13 cellular contexts compared by ENCODE assay signal in genomic region chr13:44140146-44140545, GRCh38.
DNase-seq lines count a peak whose midpoint lies in the region; ATAC-seq and TF ChIP-seq lines count a peak whose summit lies in the region.
"Had no signal": no experiment of that assay in that cellular context is flagged by ENCODE, and none has a peak within 500 bp of the region (broad histone marks: within the 10 kb centered on the region; RNA-seq: fewer than 3 reads in every experiment).

No MANE protein-coding gene starts in this region.

- ATAC-seq in naive thymus-derived CD8-positive, alpha-beta T cell, result no peak
- ATAC-seq: left ventricle myocardium superior; naive thymus-derived CD4-positive, alpha-beta T cell had no signal

- peaks cover 14% of the 10 kb centered on the region for H3F3A ChIP-seq in neural progenitor cell (ENCODE audit: low read depth)

- CTCF ChIA-PET in HEK293 (lab: Yijun Ruan, JAX) (interaction anchor here (1.2 kb wide), 1 partner anchor 232 kb away, joined by 3 read pairs; no protein-coding TSS in a partner anchor), A673 (lab: Charles Lee) (interaction anchor here (0.6 kb wide), 1 partner anchor 297 kb away, joined by 3 read pairs; no protein-coding TSS in a partner anchor)

- POLR2A ChIA-PET in HEK293 (lab: Yijun Ruan, JAX) (interaction anchor here (2.0 kb wide), 1 partner anchor 297 kb away, joined by 11 read pairs; no protein-coding TSS in a partner anchor), A673 (lab: Charles Lee; ENCODE audit: low non-redundant PET) (no interaction called here)
- POLR2A ChIA-PET in naive thymus-derived CD8-positive, alpha-beta T cell (lab: Charles Lee), result interaction anchor here (0.5 kb wide), 1 partner anchor 295 kb away, joined by 5 read pairs; no protein-coding TSS in a partner anchor

- peak; percentile 51 for DNase-seq in NCI-H2029 (lab: John Stamatoyannopoulos, UW)
- DNase-seq in NCI-H774 (lab: John Stamatoyannopoulos, UW), result peak; percentile 73
- peak; percentile 76 for DNase-seq in neural progenitor cell (ENCODE audit: low spot score)
- DNase-seq in A673 (ENCODE audit: low spot score), result no peak
- no peak for DNase-seq in naive thymus-derived CD8-positive, alpha-beta T cell
- DNase-seq in NAMALWA (ENCODE audit: low spot score), result no peak
- DNase-seq: activated CD8-positive, alpha-beta memory T cell treated with anti-CD3 and anti-CD28 coated beads, Interleukin-2, amount 50 U/mL, for 4 hours; activated naive CD4-positive, alpha-beta T cell treated with Interleukin-2 at 50 U/mL for 16 hours; left ventricle myocardium superior; naive thymus-derived CD4-positive, alpha-beta T cell; retina had no signal

- no TSS peak for BruUV-seq in A673 (replicated peaks; lab: Mats Ljungman, UMichigan)

- H3K27ac Mint-ChIP-seq in neural progenitor cell, result peak overlapping the region; percentile 34
- no peak overlapping the region for H3K27ac Mint-ChIP-seq in naive thymus-derived CD8-positive, alpha-beta T cell

- no peak overlapping the region for H2AFZ ChIP-seq in neural progenitor cell (replicated peaks)

- intact Hi-C loops in A673 (cut with micrococcal nuclease; ENCODE audit: unreplicated experiment), result loop anchor here (5.0 kb wide), 1 partner anchor 297 kb away; no protein-coding TSS in a partner anchor

- no peaks in the 10 kb centered on the region for H3K9me3 Mint-ChIP-seq in neural progenitor cell
- no peaks in the 10 kb centered on the region for H3K9me3 Mint-ChIP-seq in naive thymus-derived CD8-positive, alpha-beta T cell
- H3K9me3 Mint-ChIP-seq: CD14-positive monocyte had no signal

- no peaks in the 10 kb centered on the region for H3K27me3 ChIP-seq in neural progenitor cell
- H3K27me3 ChIP-seq in A673 (replicated peaks; ENCODE audit: insufficient read depth, low read depth, low read length, poor library complexity), result no peaks in the 10 kb centered on the region

- H3K4me1 ChIP-seq in HEK293 (ENCODE audit: control insufficient read depth, insufficient read depth, low read length) (peaks cover 9% of the 10 kb centered on the region; the same call in 1 of the 2 replicates), neural progenitor cell (peaks cover 21% of the 10 kb centered on the region), A673 (ENCODE audit: insufficient read depth, low read length, poor library complexity, severe bottlenecking) (peaks cover 9% of the 10 kb centered on the region)

- H3K79me2 ChIP-seq in neural progenitor cell (ENCODE audit: low read depth), result no peaks in the 10 kb centered on the region

- H3K4me2 ChIP-seq in neural progenitor cell, result peak overlapping the region; percentile 83

- no peaks in the 10 kb centered on the region for H3K36me3 ChIP-seq in HEK293 (ENCODE audit: control insufficient read depth in 2 of 2, insufficient read depth in 1 of 2, low read length in 2 of 2)
- H3K36me3 ChIP-seq in neural progenitor cell, result no peaks in the 10 kb centered on the region
- no peaks in the 10 kb centered on the region for H3K36me3 ChIP-seq in A673 (ENCODE audit: insufficient read depth, low read length, poor library complexity, severe bottlenecking)

- H3K4me3 ChIP-seq in HEK293 (ENCODE audit: low read depth, low read length), result no peak overlapping the region
- H3K4me3 ChIP-seq in neural progenitor cell, result no peak overlapping the region
- H3K4me3 ChIP-seq in A673 (ENCODE audit: low read depth, low read length, poor library complexity, severe bottlenecking), result no peak overlapping the region

- H3K27me3 Mint-ChIP-seq in neural progenitor cell (ENCODE audit: insufficient read depth, low read depth), result no peaks in the 10 kb centered on the region
- H3K27me3 Mint-ChIP-seq in naive thymus-derived CD8-positive, alpha-beta T cell, result peaks cover 0 to 4% (median 0%) of the 10 kb centered on the region in 5 donors

- H3K36me3 Mint-ChIP-seq in neural progenitor cell, result no peaks in the 10 kb centered on the region
- H3K36me3 Mint-ChIP-seq in naive thymus-derived CD8-positive, alpha-beta T cell, result no peaks in the 10 kb centered on the region
- H3K36me3 Mint-ChIP-seq: CD14-positive monocyte; naive thymus-derived CD4-positive, alpha-beta T cell had no signal

- H3K9ac ChIP-seq in neural progenitor cell, result no peak overlapping the region

- H3K27ac ChIP-seq in HEK293 (ENCODE audit: extremely low read depth, low read depth, low read length), result no peak overlapping the region
- no peak overlapping the region for H3K27ac ChIP-seq in neural progenitor cell
- no peak overlapping the region for H3K27ac ChIP-seq in A673 (ENCODE audit: low read depth, low read length, poor library complexity, severe bottlenecking)

- no peak overlapping the region for H3K4me3 Mint-ChIP-seq in neural progenitor cell
- H3K4me3 Mint-ChIP-seq in naive thymus-derived CD8-positive, alpha-beta T cell, result peak overlapping the region in 1 of 10 donors; percentile 84

- TF ChIP-seq CTCF in HEK293 (tag by site-specific recombination; IDR thresholded peaks at IDR 0.05) (no peak), neural progenitor cell (IDR thresholded peaks at IDR 0.05) (no peak), A673 (conservative IDR thresholded peaks at IDR 0.05; ENCODE audit: low read depth, low read length) (no peak)

- no peaks in the 10 kb centered on the region for H3K9me3 ChIP-seq in HEK293 (ENCODE audit: control insufficient read depth, insufficient read depth, low read depth, low read length)
- H3K9me3 ChIP-seq in neural progenitor cell (ENCODE audit: low read depth), result no peaks in the 10 kb centered on the region
- no peaks in the 10 kb centered on the region for H3K9me3 ChIP-seq in A673 (ENCODE audit: low read depth, low read length, poor library complexity, severe bottlenecking)

- no peaks in the 10 kb centered on the region for H4K20me1 ChIP-seq in neural progenitor cell (ENCODE audit: low read depth)

- H3K4me1 Mint-ChIP-seq in neural progenitor cell, result peaks cover 43% of the 10 kb centered on the region
- H3K4me1 Mint-ChIP-seq in naive thymus-derived CD8-positive, alpha-beta T cell, result peaks cover 0 to 19% (median 15%) of the 10 kb centered on the region in 4 donors

TF ChIP-seq in HEK293, 187 proteins besides CTCF, POLR2A, EP300 and RAD21 (continues in another document):
- TF ChIP-seq ZBTB6 (tag by site-specific recombination; IDR thresholded peaks at IDR 0.05) (no peak), GLI2 (tag by site-specific recombination; IDR thresholded peaks at IDR 0.05; ENCODE audit: borderline replicate concordance, low read depth) (no peak), ZNF138 (tag by site-specific recombination; IDR thresholded peaks at IDR 0.05; ENCODE audit: borderline replicate concordance) (no peak), FEZF1 (tag by site-specific recombination; IDR thresholded peaks at IDR 0.05) (no peak), WT1 (tag by site-specific recombination; IDR thresholded peaks at IDR 0.05) (peak; percentile 77), SALL2 (tag by site-specific recombination; IDR thresholded peaks at IDR 0.05; ENCODE audit: borderline replicate concordance) (no peak), KLF9 (tag by site-specific recombination; IDR thresholded peaks at IDR 0.05; ENCODE audit: low read depth) (no peak), RBAK (tag by site-specific recombination; IDR thresholded peaks at IDR 0.05) (no peak), KLF10 (tag by site-specific recombination; IDR thresholded peaks at IDR 0.05) (no peak), ZNF211 (tag by site-specific recombination; IDR thresholded peaks at IDR 0.05; ENCODE audit: low read depth) (no peak), HOXA7 (CRISPR knock-in tag; IDR thresholded peaks at IDR 0.05; ENCODE audit: borderline replicate concordance) (no peak), YY2 (tag by site-specific recombination; IDR thresholded peaks at IDR 0.05) (no peak), ZNF843 (tag by site-specific recombination; IDR thresholded peaks at IDR 0.05) (no peak), OVOL3 (tag by site-specific recombination; IDR thresholded peaks at IDR 0.05) (no peak), ZNF830 (tag by site-specific recombination; IDR thresholded peaks at IDR 0.05; ENCODE audit: low read depth) (no peak), ZNF423 (tag by site-specific recombination; IDR thresholded peaks at IDR 0.05) (no peak), ZNF792 (tag by site-specific recombination; IDR thresholded peaks at IDR 0.05) (no peak), OSR2 (tag by site-specific recombination; IDR thresholded peaks at IDR 0.05) (no peak), ZNF610 (tag by site-specific recombination; IDR thresholded peaks at IDR 0.05; ENCODE audit: borderline replicate concordance) (peak; percentile 99), ZNF624 (tag by site-specific recombination; IDR thresholded peaks at IDR 0.05) (no peak)
- TF ChIP-seq, protein P1, sequence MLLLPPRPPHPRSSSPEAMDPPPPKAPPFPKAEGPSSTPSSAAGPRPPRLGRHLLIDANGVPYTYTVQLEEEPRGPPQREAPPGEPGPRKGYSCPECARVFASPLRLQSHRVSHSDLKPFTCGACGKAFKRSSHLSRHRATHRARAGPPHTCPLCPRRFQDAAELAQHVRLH (tag by site-specific recombination; IDR thresholded peaks at IDR 0.05), result no peak

Comparison
In these comparisons a context has a peak if more than half of its experiments do, and no peak if none do; other contexts are left out.
1. DNase-seq: peak in NCI-H2029 (single experiment), NCI-H774 (single experiment) and neural progenitor cell (single experiment); none in A673 (single experiment), naive thymus-derived CD8-positive, alpha-beta T cell (0 of 10) and NAMALWA (single experiment).